ENCODE assay signal across 22 cellular contexts in the genomic region with DNA sequence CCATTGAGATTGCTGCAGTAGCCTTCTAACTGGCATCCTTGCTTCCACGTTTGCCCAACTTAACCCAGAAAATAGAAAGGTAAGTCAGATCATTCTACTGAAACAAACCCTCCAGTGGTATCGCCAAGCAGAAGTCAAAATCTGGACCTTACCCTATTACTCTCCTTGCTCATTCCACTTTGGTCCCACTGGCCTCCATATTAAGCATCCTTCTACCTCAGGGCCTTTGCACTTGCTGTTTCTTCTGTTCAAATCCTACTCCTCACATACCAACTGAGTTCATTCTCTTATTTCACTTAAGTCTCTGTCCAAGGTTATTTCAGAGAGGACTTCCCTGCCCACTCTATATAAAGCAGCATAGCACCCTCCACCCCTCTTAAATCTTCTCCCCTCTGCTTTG.
A peak's percentile ranks its signal among the peaks of the same experiment; 100 is the strongest.
DNase-seq lines count a peak whose midpoint lies in the region; ATAC-seq and TF ChIP-seq lines count a peak whose summit lies in the region.
"Had no signal": no experiment of that assay in that cellular context is flagged by ENCODE, and none has a peak within 500 bp of the region (broad histone marks: within the 10 kb centered on the region; RNA-seq: fewer than 3 reads in every experiment).

No MANE protein-coding gene starts in this region.

- intact Hi-C loops in esophagus muscularis mucosa (cut with DNase I) = no loop called here

- H3K27ac ChIP-seq in HEK293 (ENCODE audit: extremely low read depth, low read depth, low read length) (no peak overlapping the region), esophagus muscularis mucosa (replicated peaks in 1 of 4) (no peak overlapping the region)
- H3K27ac ChIP-seq: BLaER1 had no signal

- 100% methylated on average over 2 of the region's 2 CpGs for WGBS in esophagus muscularis mucosa

- POLR2A ChIA-PET in HEK293 (lab: Yijun Ruan, JAX) = no interaction called here
- POLR2A ChIA-PET in activated CD4-positive, alpha-beta T cell treated with anti-CD3 and anti-CD28 coated beads, Interleukin-2, amount 10 ng/mL, durations not matched to agents 7 days and 5 days (lab: Charles Lee) = no interaction called here

- H3K27me3 Mint-ChIP-seq in neural crest cell (ENCODE audit: low read depth) = no peaks in the 10 kb centered on the region
- H3K27me3 Mint-ChIP-seq in activated CD4-positive, alpha-beta T cell treated with anti-CD3 and anti-CD28 coated beads, Interleukin-2, amount 10 ng/mL, durations not matched to agents 7 days and 5 days = no peaks in the 10 kb centered on the region
- H3K27me3 Mint-ChIP-seq: CD4-positive, alpha-beta memory T cell; CD4-positive, CD25-positive, alpha-beta regulatory T cell had no signal

- peak; percentile 14 for DNase-seq in esophagus muscularis mucosa (ENCODE audit: extremely low spot score)
- DNase-seq in neural crest cell (ENCODE audit: low read depth, low spot score) = no peak
- no peak for DNase-seq in activated CD4-positive, alpha-beta T cell treated with anti-CD3 and anti-CD28 coated beads, Interleukin-2, amount 10 ng/mL, durations not matched to agents 7 days and 5 days
- no peak for DNase-seq in stimulated activated CD4-positive, alpha-beta T cell treated with anti-CD3 and anti-CD28 coated beads, Interleukin-2, amount 100 ng/mL, for 48 hours
- DNase-seq in NCI-H2196 (lab: John Stamatoyannopoulos, UW; ENCODE audit: unreplicated experiment) = no peak
- DNase-seq: 8988T; ACHN; BE2C; C1 segment of cervical spinal cord; CD4-positive, alpha-beta memory T cell; CD4-positive, CD25-positive, alpha-beta regulatory T cell; CD8-positive, alpha-beta memory T cell; COR-L47; DMS 273 treated with DMSO at 0.1 percent for 48 hours; DMS153; DMS53; DMS79; GF-D8 had no signal

- TF ChIP-seq CTCF in HEK293 (tag by site-specific recombination; IDR thresholded peaks at IDR 0.05) (no peak), esophagus muscularis mucosa (IDR thresholded peaks at IDR 0.05) (no peak), neural crest cell (conservative IDR thresholded peaks at IDR 0.05) (no peak)

- ATAC-seq in GM19328 (IDR thresholded peaks at IDR 0.05; ENCODE audit: unreplicated experiment) = no peak

- H3K4me3 Mint-ChIP-seq in neural crest cell = no peak overlapping the region
- no peak overlapping the region for H3K4me3 Mint-ChIP-seq in activated CD4-positive, alpha-beta T cell treated with anti-CD3 and anti-CD28 coated beads, Interleukin-2, amount 10 ng/mL, durations not matched to agents 7 days and 5 days
- H3K4me3 Mint-ChIP-seq: CD14-positive monocyte; CD4-positive, alpha-beta memory T cell; CD4-positive, CD25-positive, alpha-beta regulatory T cell; CD8-positive, alpha-beta memory T cell had no signal

- peaks cover 27% of the 10 kb centered on the region for H3K4me1 ChIP-seq in HEK293 (ENCODE audit: control insufficient read depth, insufficient read depth, low read length)
- H3K4me1 ChIP-seq in esophagus muscularis mucosa = peaks cover 19 to 29% (median 24%) of the 10 kb centered on the region in 4 donors

- H3K9me3 ChIP-seq in HEK293 (ENCODE audit: control insufficient read depth, insufficient read depth, low read depth, low read length) (no peaks in the 10 kb centered on the region), esophagus muscularis mucosa (no peaks in the 10 kb centered on the region)
- H3K9me3 ChIP-seq: BE2C, BLaER1 had no signal

- CTCF ChIA-PET in HEK293 (lab: Yijun Ruan, JAX) = no interaction called here
- CTCF ChIA-PET in activated CD4-positive, alpha-beta T cell treated with anti-CD3 and anti-CD28 coated beads, Interleukin-2, amount 10 ng/mL, durations not matched to agents 7 days and 5 days (lab: Charles Lee) = no interaction called here

- H3K27me3 ChIP-seq in esophagus muscularis mucosa = no peaks in the 10 kb centered on the region
- H3K27me3 ChIP-seq: BE2C, BLaER1 had no signal

- H3K4me3 ChIP-seq in HEK293 (ENCODE audit: low read depth, low read length) = no peak overlapping the region
- no peak overlapping the region for H3K4me3 ChIP-seq in esophagus muscularis mucosa
- H3K4me3 ChIP-seq: BLaER1 had no signal

- H3K36me3 Mint-ChIP-seq in neural crest cell (ENCODE audit: low read depth) = peaks cover 24% of the 10 kb centered on the region
- peaks cover 4% of the 10 kb centered on the region for H3K36me3 Mint-ChIP-seq in activated CD4-positive, alpha-beta T cell treated with anti-CD3 and anti-CD28 coated beads, Interleukin-2, amount 10 ng/mL, durations not matched to agents 7 days and 5 days (ENCODE audit: low read depth)
- H3K36me3 Mint-ChIP-seq: CD14-positive monocyte had no signal

- peaks cover 67% of the 10 kb centered on the region for H3K4me1 Mint-ChIP-seq in neural crest cell
- H3K4me1 Mint-ChIP-seq in activated CD4-positive, alpha-beta T cell treated with anti-CD3 and anti-CD28 coated beads, Interleukin-2, amount 10 ng/mL, durations not matched to agents 7 days and 5 days = peaks cover 27% of the 10 kb centered on the region
- H3K4me1 Mint-ChIP-seq: CD4-positive, alpha-beta memory T cell had no signal

- H3K27ac Mint-ChIP-seq in neural crest cell (ENCODE audit: unreplicated experiment) = peak overlapping the region; percentile 10
- no peak overlapping the region for H3K27ac Mint-ChIP-seq in activated CD4-positive, alpha-beta T cell treated with anti-CD3 and anti-CD28 coated beads, Interleukin-2, amount 10 ng/mL, durations not matched to agents 7 days and 5 days
- H3K27ac Mint-ChIP-seq: CD4-positive, CD25-positive, alpha-beta regulatory T cell had no signal

- peaks cover 6% of the 10 kb centered on the region for H3K9me3 Mint-ChIP-seq in neural crest cell
- peaks cover 2% of the 10 kb centered on the region for H3K9me3 Mint-ChIP-seq in activated CD4-positive, alpha-beta T cell treated with anti-CD3 and anti-CD28 coated beads, Interleukin-2, amount 10 ng/mL, durations not matched to agents 7 days and 5 days
- H3K9me3 Mint-ChIP-seq: CD8-positive, alpha-beta memory T cell had no signal

- peaks cover 0 to 2% of the 10 kb centered on the region in 2 experiments; a peak in 2 of 3 replicates for H3K36me3 ChIP-seq in HEK293 (ENCODE audit: control insufficient read depth in 2 of 2, insufficient read depth in 1 of 2, low read length in 2 of 2)
- H3K36me3 ChIP-seq in esophagus muscularis mucosa = peaks cover 0 to 8% (median 0%) of the 10 kb centered on the region in 4 donors
- H3K36me3 ChIP-seq: BE2C had no signal

- TF ChIP-seq EP300 in esophagus muscularis mucosa (IDR thresholded peaks at IDR 0.05) = no peak

- no peak for TF ChIP-seq POLR2A in esophagus muscularis mucosa (IDR thresholded peaks at IDR 0.05; ENCODE audit: low read depth)

TF ChIP-seq in HEK293, 187 proteins besides CTCF, POLR2A, EP300 and RAD21:
- no peak for TF ChIP-seq ZBTB1 (tag by site-specific recombination; IDR thresholded peaks at IDR 0.05)
- TF ChIP-seq, protein P1, sequence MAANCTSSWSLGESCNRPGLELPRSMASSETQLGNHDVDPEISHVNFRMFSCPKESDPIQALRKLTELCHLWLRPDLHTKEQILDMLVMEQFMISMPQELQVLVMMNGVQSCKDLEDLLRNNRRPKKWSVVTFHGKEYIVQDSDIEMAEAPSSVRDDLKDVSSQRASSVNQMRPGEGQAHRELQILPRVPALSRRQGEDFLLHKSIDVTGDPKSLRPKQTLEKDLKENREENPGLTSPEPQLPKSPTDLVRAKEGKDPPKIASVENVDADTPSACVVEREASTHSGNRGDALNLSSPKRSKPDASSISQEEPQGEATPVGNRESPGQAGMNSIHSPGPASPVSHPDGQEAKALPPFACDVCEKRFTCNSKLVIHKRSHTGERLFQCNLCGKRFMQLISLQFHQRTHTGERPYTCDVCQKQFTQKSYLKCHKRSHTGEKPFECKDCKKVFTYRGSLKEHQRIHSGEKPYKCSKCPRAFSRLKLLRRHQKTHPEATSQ (tag by site-specific recombination; IDR thresholded peaks at IDR 0.05) = no peak
- no peak for TF ChIP-seq ZNF2 (tag by site-specific recombination; IDR thresholded peaks at IDR 0.05)
- no peak for TF ChIP-seq WT1 (tag by site-specific recombination; IDR thresholded peaks at IDR 0.05)
- no peak for TF ChIP-seq FEZF1 (tag by site-specific recombination; IDR thresholded peaks at IDR 0.05)
- peak; percentile 87 for TF ChIP-seq ZNF623 (tag by site-specific recombination; IDR thresholded peaks at IDR 0.05)
- TF ChIP-seq, protein P2, sequence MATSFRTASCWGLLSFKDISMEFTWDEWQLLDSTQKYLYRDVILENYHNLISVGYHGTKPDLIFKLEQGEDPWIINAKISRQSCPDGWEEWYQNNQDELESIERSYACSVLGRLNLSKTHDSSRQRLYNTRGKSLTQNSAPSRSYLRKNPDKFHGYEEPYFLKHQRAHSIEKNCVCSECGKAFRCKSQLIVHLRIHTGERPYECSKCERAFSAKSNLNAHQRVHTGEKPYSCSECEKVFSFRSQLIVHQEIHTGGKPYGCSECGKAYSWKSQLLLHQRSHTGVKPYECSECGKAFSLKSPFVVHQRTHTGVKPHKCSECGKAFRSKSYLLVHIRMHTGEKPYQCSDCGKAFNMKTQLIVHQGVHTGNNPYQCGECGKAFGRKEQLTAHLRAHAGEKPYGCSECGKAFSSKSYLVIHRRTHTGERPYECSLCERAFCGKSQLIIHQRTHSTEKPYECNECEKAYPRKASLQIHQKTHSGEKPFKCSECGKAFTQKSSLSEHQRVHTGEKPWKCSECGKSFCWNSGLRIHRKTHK (tag by site-specific recombination; IDR thresholded peaks at IDR 0.05) = no peak
- no peak for TF ChIP-seq ZNF302 (tag by site-specific recombination; IDR thresholded peaks at IDR 0.05; ENCODE audit: low read depth)
